Comparison of ENCODE assay signal across 7 cellular contexts in genomic region chr22:42939941-42940653, GRCh38.
DNase-seq lines count a peak whose midpoint lies in the region; ATAC-seq and TF ChIP-seq lines count a peak whose summit lies in the region.

No MANE protein-coding gene starts in this region.

- H3K4me2 ChIP-seq in neural progenitor cell = no peak overlapping the region

- H3K36me3 ChIP-seq in brain microvascular endothelial cell (replicated peaks) (no peaks in the 10 kb centered on the region), upper lobe of left lung (peaks cover 0 to 9% (median 0%) of the 10 kb centered on the region in 4 donors), neural progenitor cell (no peaks in the 10 kb centered on the region)

- peaks cover 4% of the 10 kb centered on the region for H3K36me3 Mint-ChIP-seq in neural progenitor cell

- ATAC-seq in left lobe of liver = peak; percentile 33
- ATAC-seq in upper lobe of left lung (ENCODE audit: low FRiP score in 2 of 2) = peak; percentile 65 to 77
- ATAC-seq in GM19455 (IDR thresholded peaks at IDR 0.05; ENCODE audit: unreplicated experiment) = no peak

- H3K27me3 ChIP-seq in brain microvascular endothelial cell (replicated peaks) (no peaks in the 10 kb centered on the region), upper lobe of left lung (no peaks in the 10 kb centered on the region), neural progenitor cell (no peaks in the 10 kb centered on the region)

- H2AFZ ChIP-seq in neural progenitor cell (replicated peaks) = no peak overlapping the region

- no peak overlapping the region for H3K27ac Mint-ChIP-seq in neural progenitor cell

- H3K4me3 ChIP-seq in brain microvascular endothelial cell (ENCODE audit: low read depth, low read length) (no peak overlapping the region), upper lobe of left lung (no peak overlapping the region), neural progenitor cell (no peak overlapping the region)

- peaks cover 60% of the 10 kb centered on the region for H4K20me1 ChIP-seq in neural progenitor cell (ENCODE audit: low read depth)

- peaks cover 11% of the 10 kb centered on the region for H3F3A ChIP-seq in neural progenitor cell (ENCODE audit: low read depth)

- TF ChIP-seq CTCF in brain microvascular endothelial cell (IDR thresholded peaks at IDR 0.05; ENCODE audit: low read depth, low read length, missing control alignments) = no peak
- TF ChIP-seq CTCF in upper lobe of left lung (IDR thresholded peaks at IDR 0.05) = no peak
- TF ChIP-seq CTCF in neural progenitor cell (IDR thresholded peaks at IDR 0.05) = no peak

- in situ Hi-C loops in brain microvascular endothelial cell (cut with HindIII; ENCODE audit: low pct_ligation_motif_present, low sequenced_read_pairs) = no loop called here

- peaks cover 64% of the 10 kb centered on the region for H3K79me2 ChIP-seq in neural progenitor cell (ENCODE audit: low read depth)

- H3K9me3 Mint-ChIP-seq in neural progenitor cell = no peaks in the 10 kb centered on the region

- DNase-seq in HuH-7.5 (ENCODE audit: low spot score) (peak; percentile 56), brain microvascular endothelial cell (peak; percentile 87), left lobe of liver (ENCODE audit: low spot score) (no peak), upper lobe of left lung (peak in 1 of 2 donors; percentile 81), DMS 273 treated with DMSO at 0.1 percent for 48 hours (lab: John Stamatoyannopoulos, UW) (no peak), neural progenitor cell (ENCODE audit: low spot score) (no peak)

- peak overlapping the region; percentile 94 for H3K27ac ChIP-seq in brain microvascular endothelial cell
- peak overlapping the region; percentile 70 to 93 (median 78) for H3K27ac ChIP-seq in upper lobe of left lung
- no peak overlapping the region for H3K27ac ChIP-seq in neural progenitor cell

- TF ChIP-seq POLR2A in upper lobe of left lung (IDR thresholded peaks at IDR 0.05) = no peak

- H3K9ac ChIP-seq in neural progenitor cell = no peak overlapping the region

- H3K4me3 Mint-ChIP-seq in neural progenitor cell = no peak overlapping the region

- H3K4me1 ChIP-seq in upper lobe of left lung (peaks cover 57 to 72% (median 58%) of the 10 kb centered on the region in 4 donors), neural progenitor cell (no peaks in the 10 kb centered on the region)

- H3K4me1 Mint-ChIP-seq in neural progenitor cell = peaks cover 44% of the 10 kb centered on the region

- peak in 2 of 4 donors; percentile 28 to 86 for TF ChIP-seq EP300 in upper lobe of left lung (IDR thresholded peaks at IDR 0.05)

- 57 to 58% methylated on average over 11 to 12 of the region's 12 CpGs for WGBS in upper lobe of left lung, 2 donors

- H3K9me3 ChIP-seq in upper lobe of left lung (no peaks in the 10 kb centered on the region), neural progenitor cell (ENCODE audit: low read depth) (no peaks in the 10 kb centered on the region)

- H3K27me3 Mint-ChIP-seq in neural progenitor cell (ENCODE audit: insufficient read depth, low read depth) = peaks cover 4% of the 10 kb centered on the region

Comparison
In these comparisons a context has a peak if more than half of its experiments do, and no peak if none do; other contexts are left out.
1. DNase-seq: peak in HuH-7.5 (single experiment) and brain microvascular endothelial cell (single experiment); none in left lobe of liver (single experiment), DMS 273 treated with DMSO at 0.1 percent for 48 hours (single experiment) and neural progenitor cell (single experiment).